In genomic region chr19:8445488-8446001, GRCh38 we compare ENCODE assay signal across 8 cellular contexts. TPM values are rescaled to one million over a fixed set of nuclear protein-coding genes. Genes with fewer than 3 reads are reported as not detected.
A peak's percentile ranks its signal among the peaks of the same experiment; 100 is the strongest.
DNase-seq lines count a peak whose midpoint lies in the region; ATAC-seq, FAIRE-seq and TF ChIP-seq lines count a peak whose summit lies in the region.

No MANE protein-coding gene starts in this region.

- no TSS peak for BruUV-seq in A673 (replicated peaks; lab: Mats Ljungman, UMichigan)

- H3K27me3 ChIP-seq in A673 (replicated peaks; ENCODE audit: insufficient read depth, low read depth, low read length, poor library complexity), result no peaks in the 10 kb centered on the region
- H3K27me3 ChIP-seq in SK-N-SH (ENCODE audit: insufficient read depth), result no peaks in the 10 kb centered on the region
- H3K27me3 ChIP-seq in astrocyte (ENCODE audit: insufficient read depth, low read length), result no peaks in the 10 kb centered on the region

- CTCF ChIA-PET in A673 (lab: Charles Lee) (no interaction called here), SK-N-SH (lab: Yijun Ruan, JAX) (interaction anchor here (1.6 to 2.4 kb wide), 3 partner anchors 12 to 92 kb away, joined by 7 read pairs; no protein-coding TSS in a partner anchor)

- peak; percentile 39 for DNase-seq in A673 (ENCODE audit: low spot score)
- peak; percentile 76 for DNase-seq in SK-N-SH
- no peak for DNase-seq in astrocyte (ENCODE audit: low read depth)
- DNase-seq in stimulated activated CD4-positive, alpha-beta T cell treated with anti-CD3 and anti-CD28 coated beads, Interleukin-15, amount 100 ng/mL, for 1 hour (ENCODE audit: low read depth in 1 of 2, low spot score in 1 of 2), result peak; percentile 2 to 18
- no peak for DNase-seq in central memory CD4-positive, alpha-beta T cell

- peaks cover 50% of the 10 kb centered on the region for H4K20me1 ChIP-seq in SK-N-SH (ENCODE audit: insufficient read depth)
- peaks cover 47% of the 10 kb centered on the region for H4K20me1 ChIP-seq in astrocyte (ENCODE audit: insufficient read depth, low read length)

- H2AFZ ChIP-seq in SK-N-SH (ENCODE audit: low read depth) (no peak overlapping the region), astrocyte (ENCODE audit: low read depth, low read length) (no peak overlapping the region)

- POLR2A ChIA-PET in A673 (lab: Charles Lee; ENCODE audit: low non-redundant PET), result no interaction called here
- POLR2A ChIA-PET in SK-N-SH (lab: Yijun Ruan, JAX), result interaction anchor here (0.8 kb wide), 1 partner anchor 21 kb away, joined by 3 read pairs; no protein-coding TSS in a partner anchor

- no peak for TF ChIP-seq EP300 in SK-N-SH (IDR thresholded peaks at IDR 0.05; ENCODE audit: borderline replicate concordance in 1 of 2, low read depth in 1 of 2, low read length in 1 of 2)

- H3K9ac ChIP-seq in SK-N-SH (peak overlapping the region; percentile 99), astrocyte (ENCODE audit: low read length) (peak overlapping the region; percentile 99)

- H3K4me1 ChIP-seq in A673 (ENCODE audit: insufficient read depth, low read length, poor library complexity, severe bottlenecking), result peaks cover 23% of the 10 kb centered on the region
- H3K4me1 ChIP-seq in SK-N-SH (ENCODE audit: control insufficient read depth in 1 of 2, insufficient read depth in 2 of 2, low read depth in 1 of 2, low read length in 1 of 2), result peaks cover 16 to 17% of the 10 kb centered on the region in 2 experiments; a peak in 3 of 4 replicates
- peaks cover 6% of the 10 kb centered on the region for H3K4me1 ChIP-seq in astrocyte (ENCODE audit: insufficient read depth, low read length)

- no peak for FAIRE-seq in astrocyte (lab: Jason Lieb, UNC)

- peak overlapping the region; percentile 95 for H3K27ac Mint-ChIP-seq in astrocyte (ENCODE audit: unreplicated experiment)

- H3F3A ChIP-seq in SK-N-SH (replicated peaks; ENCODE audit: insufficient read depth), result peaks cover 26% of the 10 kb centered on the region

- 3% methylated on average over 8 of the region's 45 CpGs for WGBS in SK-N-SH (ENCODE audit: low lambda C conversion rate)

- H3K4me3 ChIP-seq in A673 (ENCODE audit: low read depth, low read length, poor library complexity, severe bottlenecking), result peak overlapping the region; percentile 95
- peak overlapping the region; percentile 80 to 88 for H3K4me3 ChIP-seq in SK-N-SH (ENCODE audit: low read depth in 2 of 2, low read length in 1 of 2)
- H3K4me3 ChIP-seq in astrocyte (ENCODE audit: insufficient read depth, low read depth, low read length), result peak overlapping the region; percentile 72
- peak overlapping the region; percentile 97 for H3K4me3 ChIP-seq in iPS-18c (ENCODE audit: insufficient read depth, low read depth, low read length)

- no peaks in the 10 kb centered on the region for H3K27me3 Mint-ChIP-seq in astrocyte (ENCODE audit: low read depth, unreplicated experiment)

- ATAC-seq in GM18519 (IDR thresholded peaks at IDR 0.05; ENCODE audit: low FRiP score, unreplicated experiment) (peak; percentile 15), HG03342 (IDR thresholded peaks at IDR 0.05; ENCODE audit: unreplicated experiment) (peak; percentile 16)

- no peaks in the 10 kb centered on the region for H3K9me3 Mint-ChIP-seq in astrocyte (ENCODE audit: unreplicated experiment)

- peaks cover 3% of the 10 kb centered on the region for H3K36me3 Mint-ChIP-seq in astrocyte (ENCODE audit: low read depth, unreplicated experiment)

- no peak for TF ChIP-seq CTCF in A673 (conservative IDR thresholded peaks at IDR 0.05; ENCODE audit: low read depth, low read length)
- TF ChIP-seq CTCF in SK-N-SH (IDR thresholded peaks at IDR 0.05), result no peak
- no peak for TF ChIP-seq CTCF in astrocyte (IDR thresholded peaks at IDR 0.05; ENCODE audit: insufficient read depth, low read depth, low read length)

- no peak for TF ChIP-seq RAD21 in SK-N-SH (IDR thresholded peaks at IDR 0.05; ENCODE audit: low read length)

- H3K4me3 Mint-ChIP-seq in astrocyte (ENCODE audit: unreplicated experiment), result peak overlapping the region; percentile 88

- peaks cover 22% of the 10 kb centered on the region for H3K36me3 ChIP-seq in A673 (ENCODE audit: insufficient read depth, low read length, poor library complexity, severe bottlenecking)
- peaks cover 16 to 21% of the 10 kb centered on the region in 2 experiments for H3K36me3 ChIP-seq in SK-N-SH (replicated peaks in 1 of 2; ENCODE audit: control insufficient read depth in 1 of 2, insufficient read depth in 2 of 2, low read length in 1 of 2)
- H3K36me3 ChIP-seq in astrocyte (ENCODE audit: insufficient read depth, low read length), result peaks cover 6% of the 10 kb centered on the region

- peaks cover 63% of the 10 kb centered on the region for H3K79me2 ChIP-seq in SK-N-SH (ENCODE audit: insufficient read depth)
- H3K79me2 ChIP-seq in astrocyte (ENCODE audit: insufficient read depth, low read length), result peaks cover 56% of the 10 kb centered on the region

- H3K27ac ChIP-seq in A673 (ENCODE audit: low read depth, low read length, poor library complexity, severe bottlenecking) (peak overlapping the region; percentile 99), SK-N-SH (ENCODE audit: low read depth in 2 of 2, low read length in 1 of 2) (peak overlapping the region; percentile 74 to 87; a peak in 3 of 4 replicates), astrocyte (ENCODE audit: low read depth, low read length) (peak overlapping the region; percentile 95)

- intact Hi-C loops in A673 (cut with micrococcal nuclease; ENCODE audit: unreplicated experiment), result no loop called here

- H3K9me3 ChIP-seq in A673 (ENCODE audit: low read depth, low read length, poor library complexity, severe bottlenecking) (no peaks in the 10 kb centered on the region), SK-N-SH (no peaks in the 10 kb centered on the region), astrocyte (ENCODE audit: insufficient read depth, low read depth, low read length) (no peaks in the 10 kb centered on the region), iPS-18c (ENCODE audit: control insufficient read depth, insufficient read depth, low read length) (no peaks in the 10 kb centered on the region)

- H3K9me2 ChIP-seq in SK-N-SH, result no peaks in the 10 kb centered on the region

- H3K4me2 ChIP-seq in SK-N-SH (peak overlapping the region; percentile 99), astrocyte (ENCODE audit: low read length) (peak overlapping the region; percentile 98)

- H3K4me1 Mint-ChIP-seq in astrocyte (ENCODE audit: low read depth, unreplicated experiment), result peaks cover 28% of the 10 kb centered on the region

TF ChIP-seq in SK-N-SH, 30 proteins besides CTCF, POLR2A, EP300 and RAD21:
- peak; percentile 69; the same call in 1 of the 2 replicates for TF ChIP-seq MXI1 (IDR thresholded peaks at IDR 0.05; ENCODE audit: low read depth, low read length)
- no peak for TF ChIP-seq NRF1 (IDR thresholded peaks at IDR 0.05; ENCODE audit: low read depth, low read length)
- no peak for TF ChIP-seq TAF1 (IDR thresholded peaks at IDR 0.05; ENCODE audit: borderline replicate concordance, low read depth, low read length)
- TF ChIP-seq MAX (IDR thresholded peaks at IDR 0.05; ENCODE audit: low read depth), result peak; percentile 14; the same call in 1 of the 2 replicates
TF ChIP-seq in SK-N-SH: peak in this region for 2.

RNA-seq across cellular contexts. Expression of gene HNRNPM, which starts 0.8 kb away (rescaled TPM):
- total RNA-seq in A673 (2021) (413 and 436 TPM in 2 replicates), astrocyte (137 and 172 TPM in 2 replicates)
- 178 and 205 TPM in 2 replicates for polyA plus RNA-seq in SK-N-SH (2012; rRNA removed)
- 181 and 182 TPM in 2 replicates for polyA plus RNA-seq in SK-N-SH (2012; cell fraction: cytosol; rRNA removed)
- polyA plus RNA-seq in SK-N-SH (2012; cell fraction: nucleus; rRNA removed), result 161 and 269 TPM in 2 replicates

RNA-seq across cellular contexts. Expression of gene MARCHF2, which starts 32.4 kb away (rescaled TPM):
- total RNA-seq in A673 (2021) (8.8 and 11.8 TPM in 2 replicates), astrocyte (29.0 and 30.9 TPM in 2 replicates)
- 52.9 and 57.2 TPM in 2 replicates for polyA plus RNA-seq in SK-N-SH (2012; rRNA removed)
- 22.9 and 46.6 TPM in 2 replicates for polyA plus RNA-seq in SK-N-SH (2012; cell fraction: cytosol; rRNA removed)
- 52.6 and 71.9 TPM in 2 replicates for polyA plus RNA-seq in SK-N-SH (2012; cell fraction: nucleus; rRNA removed)

RNA-seq across cellular contexts. Expression of gene RAB11B, which starts 55.4 kb away (rescaled TPM):
- 88.7 and 91.4 TPM in 2 replicates for total RNA-seq in A673 (2021)
- 70.5 and 127 TPM in 2 replicates for polyA plus RNA-seq in SK-N-SH (2012; rRNA removed)
- 50.5 and 81.5 TPM in 2 replicates for polyA plus RNA-seq in SK-N-SH (2012; cell fraction: cytosol; rRNA removed)
- 241 and 251 TPM in 2 replicates for polyA plus RNA-seq in SK-N-SH (2012; cell fraction: nucleus; rRNA removed)
- total RNA-seq in astrocyte, result 85.2 and 89.1 TPM in 2 replicates

RNA-seq across cellular contexts. Expression of gene PRAM1, which starts 56.9 kb away (rescaled TPM):
- total RNA-seq in A673 (2021) (0.42 and 0.49 TPM in 2 replicates), astrocyte (0.25 and 0.36 TPM in 2 replicates)
- 0.15 and 0.18 TPM in 2 replicates for polyA plus RNA-seq in SK-N-SH (2012; rRNA removed)
- polyA plus RNA-seq in SK-N-SH (2012; cell fraction: cytosol; rRNA removed), result 0.03 TPM in 1 of 2 replicates, not detected in the other
- 1.4 and 1.6 TPM in 2 replicates for polyA plus RNA-seq in SK-N-SH (2012; cell fraction: nucleus; rRNA removed)

Comparison
In these comparisons a context has a peak if more than half of its experiments do, and no peak if none do; other contexts are left out.
1. DNase-seq: peak in A673 (single experiment), SK-N-SH (single experiment) and stimulated activated CD4-positive, alpha-beta T cell treated with anti-CD3 and anti-CD28 coated beads, Interleukin-15, amount 100 ng/mL, for 1 hour (2 of 2); none in astrocyte (single experiment) and central memory CD4-positive, alpha-beta T cell (single experiment).
2. Peak in every context shown above with its lines, with median percentiles within 50 percentile points of each other: H3K27ac ChIP-seq and H3K4me3 ChIP-seq.